14 cellular contexts compared by ENCODE assay signal in the genomic region with DNA sequence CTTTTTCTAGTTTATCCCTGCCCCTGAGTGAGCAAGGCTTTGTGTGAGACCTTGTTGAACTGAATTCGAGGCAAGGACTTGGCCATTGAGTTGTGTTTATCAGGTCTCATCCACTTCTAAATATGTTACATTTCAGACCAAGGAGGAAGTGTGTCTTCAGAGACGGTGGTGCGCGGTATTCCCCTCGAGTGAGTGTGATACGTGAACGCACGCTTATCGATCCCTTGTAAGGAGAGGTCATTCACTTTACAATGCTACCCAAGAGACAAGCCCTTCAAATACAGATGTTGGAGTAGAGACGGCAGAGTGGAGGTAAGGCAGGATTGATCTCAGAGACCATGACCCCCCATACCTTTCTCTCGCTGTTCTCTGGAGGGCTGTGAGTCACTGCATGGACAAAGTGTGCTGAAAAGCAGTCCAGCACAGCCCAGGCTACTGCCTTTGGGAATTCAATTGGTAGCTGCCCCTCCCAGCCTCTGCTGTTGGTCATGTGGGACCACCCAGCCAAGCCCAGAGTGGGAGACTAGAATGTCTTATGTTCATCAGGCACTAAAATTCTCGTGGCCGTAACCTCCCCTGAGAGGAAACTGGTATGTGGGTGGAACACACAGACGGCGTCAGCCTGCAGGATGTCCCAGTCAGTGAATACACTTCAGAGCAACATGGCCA. TPM values are rescaled to one million over a fixed set of nuclear protein-coding genes. Genes with fewer than 3 reads are reported as not detected.
A peak's percentile ranks its signal among the peaks of the same experiment; 100 is the strongest.
DNase-seq lines count a peak whose midpoint lies in the region; ATAC-seq and TF ChIP-seq lines count a peak whose summit lies in the region.
"Had no signal": no experiment of that assay in that cellular context is flagged by ENCODE, and none has a peak within 500 bp of the region (broad histone marks: within the 10 kb centered on the region; RNA-seq: fewer than 3 reads in every experiment).

No MANE protein-coding gene starts in this region.

- H3K4me1 ChIP-seq in mucosa of descending colon (ENCODE audit: low read depth) (no peaks in the 10 kb centered on the region), gastroesophageal sphincter (peaks cover 0 to 29% (median 0%) of the 10 kb centered on the region in 3 donors)

- no peaks in the 10 kb centered on the region for H3K36me3 Mint-ChIP-seq in effector memory CD8-positive, alpha-beta T cell (ENCODE audit: insufficient read depth)
- H3K36me3 Mint-ChIP-seq: immature natural killer cell had no signal

- H3K9me3 Mint-ChIP-seq in effector memory CD8-positive, alpha-beta T cell, result no peaks in the 10 kb centered on the region
- H3K9me3 Mint-ChIP-seq: immature natural killer cell had no signal

- intact Hi-C loops in mucosa of descending colon (cut with DNase I, micrococcal nuclease), result no loop called here

- 83 to 92% methylated on average over 4 to 11 of the region's 15 CpGs for WGBS in gastroesophageal sphincter (ENCODE audit: low coverage in 1 of 2), 2 donors

- H3K27me3 Mint-ChIP-seq in effector memory CD8-positive, alpha-beta T cell, result peaks cover 19 to 27% of the 10 kb centered on the region in 2 donors

- no peak overlapping the region for H3K27ac ChIP-seq in gastroesophageal sphincter

- TF ChIP-seq CTCF in mucosa of descending colon (IDR thresholded peaks at IDR 0.05) (no peak), gastroesophageal sphincter (IDR thresholded peaks at IDR 0.05) (no peak)

- TF ChIP-seq POLR2A in gastroesophageal sphincter (IDR thresholded peaks at IDR 0.05), result no peak

- peak; percentile 50 for ATAC-seq in GM18861 (IDR thresholded peaks at IDR 0.05; ENCODE audit: unreplicated experiment)
- ATAC-seq in GM21576 (IDR thresholded peaks at IDR 0.05; ENCODE audit: unreplicated experiment), result peak; percentile 61
- ATAC-seq in HG03196 (IDR thresholded peaks at IDR 0.05; ENCODE audit: unreplicated experiment), result peak; percentile 48
- peak; percentile 35 for ATAC-seq in mucosa of descending colon
- no peak for ATAC-seq in effector memory CD8-positive, alpha-beta T cell (replicated peaks)
- ATAC-seq in gastroesophageal sphincter, result no peak
- no peak for ATAC-seq in left lobe of liver

- H3K27ac Mint-ChIP-seq in effector memory CD8-positive, alpha-beta T cell, result no peak overlapping the region
- H3K27ac Mint-ChIP-seq: immature natural killer cell had no signal

- H3K4me3 ChIP-seq in mucosa of descending colon (no peak overlapping the region), gastroesophageal sphincter (no peak overlapping the region), MG63 (no peak overlapping the region)

- DNase-seq in mucosa of descending colon (no peak), MG63 (no peak), left lobe of liver (ENCODE audit: low spot score) (no peak)
- no peak for DNase-seq in effector memory CD8-positive, alpha-beta T cell
- DNase-seq: DND-41; H7; immature natural killer cell; NCI-H526; stimulated activated CD4-positive, alpha-beta T cell treated with anti-CD3 and anti-CD28 coated beads, Interleukin-2, amount 100 ng/mL, for 24 hours; substantia nigra had no signal

- H3K4me1 Mint-ChIP-seq in effector memory CD8-positive, alpha-beta T cell (ENCODE audit: low read depth in 2 of 2), result no peaks in the 10 kb centered on the region
- H3K4me1 Mint-ChIP-seq: immature natural killer cell had no signal

- H3K9me3 ChIP-seq in mucosa of descending colon (no peaks in the 10 kb centered on the region), gastroesophageal sphincter (no peaks in the 10 kb centered on the region), MG63 (no peaks in the 10 kb centered on the region)

- no peak for TF ChIP-seq EP300 in gastroesophageal sphincter (IDR thresholded peaks at IDR 0.05)

- H3K4me3 Mint-ChIP-seq in effector memory CD8-positive, alpha-beta T cell, result no peak overlapping the region
- H3K4me3 Mint-ChIP-seq: immature natural killer cell had no signal

- no peaks in the 10 kb centered on the region for H3K27me3 ChIP-seq in gastroesophageal sphincter
- H3K27me3 ChIP-seq in MG63, result no peaks in the 10 kb centered on the region

- H3K36me3 ChIP-seq in mucosa of descending colon (ENCODE audit: low read depth) (no peaks in the 10 kb centered on the region), gastroesophageal sphincter (peaks cover 0 to 52% of the 10 kb centered on the region in 2 donors), MG63 (no peaks in the 10 kb centered on the region)

RNA-seq across cellular contexts. Expression of a gene that starts 16.3 kb away (rescaled TPM):
- total RNA-seq in mucosa of descending colon (10 to 100 TPM; 22.7 to 47.2 (median 34.7) TPM), gastroesophageal sphincter (1 to 10 TPM; 3.7 to 8.1 (median 5.4) TPM), left lobe of liver (77.4 TPM)
- 0.26 TPM in 1 of 2 replicates, not detected in the other for total RNA-seq in MG63 (2014; rRNA removed; shearing (Covaris generic); ENCODE audit: low replicate concordance)

RNA-seq across cellular contexts. Expression of a gene that starts 22.3 kb away (rescaled TPM):
- total RNA-seq in mucosa of descending colon, result 10 to 100 TPM; 26.7 to 41.8 (median 35.6) TPM
- total RNA-seq in gastroesophageal sphincter, result 10 to 100 TPM; 13.0 to 32.5 (median 17.9) TPM
- total RNA-seq in MG63 (2014; rRNA removed; shearing (Covaris generic); ENCODE audit: low replicate concordance), result 1.3 and 8.4 TPM in 2 replicates
- total RNA-seq in left lobe of liver, result 129 TPM

Comparison
In these comparisons a context has a peak if more than half of its experiments do, and no peak if none do; other contexts are left out.
1. ATAC-seq: peak in GM18861 (single experiment), GM21576 (single experiment), HG03196 (single experiment) and mucosa of descending colon (single experiment); none in effector memory CD8-positive, alpha-beta T cell (single experiment), gastroesophageal sphincter (single experiment) and left lobe of liver (single experiment).